In genomic region chr6:30678964-30679726, GRCh38 we compare ENCODE assay signal across 8 cellular contexts. TPM values are rescaled to one million over a fixed set of nuclear protein-coding genes. Genes with fewer than 3 reads are reported as not detected.
DNase-seq lines count a peak whose midpoint lies in the region; ATAC-seq and TF ChIP-seq lines count a peak whose summit lies in the region.

No MANE protein-coding gene starts in this region.

- H3K4me3 ChIP-seq in hepatocyte: no peak overlapping the region

- no peaks in the 10 kb centered on the region for H3K9me3 ChIP-seq in hepatocyte (ENCODE audit: low read depth)

- DNase-seq in AG08396 (ENCODE audit: low spot score) (peak; percentile 77), GM19238 (ENCODE audit: insufficient read length, low spot score) (peak; percentile 81), NCI-H1105 (lab: John Stamatoyannopoulos, UW) (peak; percentile 47), T1000 (lab: John Stamatoyannopoulos, UW) (peak; percentile 80), astrocyte of the hippocampus (ENCODE audit: low read depth, low spot score) (peak; percentile 94), hepatocyte (ENCODE audit: low spot score) (peak; percentile 90), sciatic nerve (ENCODE audit: low spot score) (peak; percentile 93)

- 23% methylated on average over 26 of the region's 31 CpGs for WGBS in hepatocyte (ENCODE audit: low lambda C conversion rate, missing lambda C conversion rate)

- no peaks in the 10 kb centered on the region for H3K36me3 ChIP-seq in hepatocyte (replicated peaks; ENCODE audit: insufficient read depth, low read depth)

- H2AFZ ChIP-seq in hepatocyte: no peak overlapping the region

- no peak overlapping the region for H3K27ac ChIP-seq in hepatocyte

- H3K4me1 ChIP-seq in hepatocyte (ENCODE audit: insufficient read depth): peaks cover 22% of the 10 kb centered on the region

- no peaks in the 10 kb centered on the region for H3K27me3 ChIP-seq in hepatocyte

- H3K4me2 ChIP-seq in hepatocyte: peak overlapping the region; percentile 64

- TF ChIP-seq CTCF in hepatocyte (IDR thresholded peaks at IDR 0.05; ENCODE audit: poor library complexity): peak; percentile 95

- H3K9me2 ChIP-seq in hepatocyte (replicated peaks; ENCODE audit: insufficient read depth): no peaks in the 10 kb centered on the region

- ATAC-seq in sciatic nerve (peak; percentile 87), GM21423 (IDR thresholded peaks at IDR 0.05; ENCODE audit: unreplicated experiment) (no peak)

- H4K20me1 ChIP-seq in hepatocyte (ENCODE audit: insufficient read depth, poor library complexity, severe bottlenecking): no peaks in the 10 kb centered on the region

- intact Hi-C loops in sciatic nerve (cut with DNase I): loop anchor here (2.0 kb wide), 1 partner anchor 44 kb away; no protein-coding TSS in a partner anchor

- peaks cover 35% of the 10 kb centered on the region for H3K79me2 ChIP-seq in hepatocyte

RNA-seq across cellular contexts. Expression of gene DHX16, which starts 6.3 kb away (rescaled TPM):
- total RNA-seq in hepatocyte (18.2 and 19.4 TPM in 2 replicates), sciatic nerve (25.2 TPM)
- 28.4 and 31.4 TPM in 2 replicates for polyA plus RNA-seq in hepatocyte

RNA-seq across cellular contexts. Expression of gene PPP1R18, which starts 7.3 kb away (rescaled TPM):
- total RNA-seq in hepatocyte (12.0 and 13.2 TPM in 2 replicates), sciatic nerve (93.0 TPM)
- polyA plus RNA-seq in hepatocyte: 11.3 and 11.7 TPM in 2 replicates

RNA-seq across cellular contexts. Expression of gene NRM, which starts 11.6 kb away (rescaled TPM):
- total RNA-seq in hepatocyte (7.2 and 7.8 TPM in 2 replicates), sciatic nerve (11.0 TPM)
- 17.2 and 21.0 TPM in 2 replicates for polyA plus RNA-seq in hepatocyte

RNA-seq across cellular contexts. Expression of gene C6orf136, which starts 32.2 kb away (rescaled TPM):
- total RNA-seq in hepatocyte (8.7 and 21.3 TPM in 2 replicates), sciatic nerve (17.0 TPM)
- polyA plus RNA-seq in hepatocyte: 16.9 and 28.0 TPM in 2 replicates

RNA-seq across cellular contexts. Expression of gene MDC1, which starts 37.9 kb away (rescaled TPM):
- total RNA-seq in hepatocyte: 3.3 and 8.7 TPM in 2 replicates
- 9.8 and 9.9 TPM in 2 replicates for polyA plus RNA-seq in hepatocyte
- 43.2 TPM for total RNA-seq in sciatic nerve
